ENCODE assay signal across 1 cellular context in the genomic region with DNA sequence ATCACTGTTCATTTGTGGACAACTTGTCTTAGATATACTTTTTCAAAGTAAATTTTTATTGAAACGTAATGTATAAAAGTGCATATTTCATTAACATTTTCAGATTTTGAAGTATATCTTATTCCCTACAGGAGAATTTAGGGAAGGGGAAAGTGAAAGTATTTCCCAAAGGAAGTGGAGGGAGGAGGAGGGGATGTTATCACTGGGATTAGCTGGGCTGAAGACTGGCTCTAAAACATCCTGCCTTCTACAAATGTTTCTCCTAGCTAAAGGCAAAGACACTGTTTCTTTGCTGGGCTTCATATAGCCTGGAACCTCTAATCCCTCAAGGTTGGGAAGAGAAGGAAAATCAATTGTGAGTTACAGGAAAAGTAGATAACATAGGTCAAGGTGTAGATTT.
TF ChIP-seq lines count a peak whose summit lies in the region.

No MANE protein-coding gene starts in this region.

TF ChIP-seq in IMR-90, 13 proteins besides CTCF, POLR2A, EP300 and RAD21 (continued from another document):
- TF ChIP-seq, protein P1, sequence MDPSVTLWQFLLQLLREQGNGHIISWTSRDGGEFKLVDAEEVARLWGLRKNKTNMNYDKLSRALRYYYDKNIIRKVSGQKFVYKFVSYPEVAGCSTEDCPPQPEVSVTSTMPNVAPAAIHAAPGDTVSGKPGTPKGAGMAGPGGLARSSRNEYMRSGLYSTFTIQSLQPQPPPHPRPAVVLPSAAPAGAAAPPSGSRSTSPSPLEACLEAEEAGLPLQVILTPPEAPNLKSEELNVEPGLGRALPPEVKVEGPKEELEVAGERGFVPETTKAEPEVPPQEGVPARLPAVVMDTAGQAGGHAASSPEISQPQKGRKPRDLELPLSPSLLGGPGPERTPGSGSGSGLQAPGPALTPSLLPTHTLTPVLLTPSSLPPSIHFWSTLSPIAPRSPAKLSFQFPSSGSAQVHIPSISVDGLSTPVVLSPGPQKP (IDR thresholded peaks at IDR 0.05; ENCODE audit: borderline replicate concordance, low read depth, low read length), result no peak
- TF ChIP-seq CEBPB (IDR thresholded peaks at IDR 0.05; ENCODE audit: low read depth, low read length) (no peak), MAZ (IDR thresholded peaks at IDR 0.05; ENCODE audit: borderline replicate concordance, low read depth, low read length) (no peak), USF2 (IDR thresholded peaks at IDR 0.05; ENCODE audit: low read depth, low read length) (no peak), BHLHE40 (IDR thresholded peaks at IDR 0.05; ENCODE audit: low read depth, low read length) (no peak), RCOR1 (IDR thresholded peaks at IDR 0.05; ENCODE audit: insufficient replicate concordance, low read length) (no peak), FOS (IDR thresholded peaks at IDR 0.05; ENCODE audit: low read depth, low read length) (no peak), RFX5 (IDR thresholded peaks at IDR 0.05; ENCODE audit: low read depth, low read length) (no peak), SMC3 (IDR thresholded peaks at IDR 0.05; ENCODE audit: low read depth, low read length) (no peak), CHD1 (IDR thresholded peaks at IDR 0.05; ENCODE audit: low read depth, low read length) (no peak)
